In the genomic region with DNA sequence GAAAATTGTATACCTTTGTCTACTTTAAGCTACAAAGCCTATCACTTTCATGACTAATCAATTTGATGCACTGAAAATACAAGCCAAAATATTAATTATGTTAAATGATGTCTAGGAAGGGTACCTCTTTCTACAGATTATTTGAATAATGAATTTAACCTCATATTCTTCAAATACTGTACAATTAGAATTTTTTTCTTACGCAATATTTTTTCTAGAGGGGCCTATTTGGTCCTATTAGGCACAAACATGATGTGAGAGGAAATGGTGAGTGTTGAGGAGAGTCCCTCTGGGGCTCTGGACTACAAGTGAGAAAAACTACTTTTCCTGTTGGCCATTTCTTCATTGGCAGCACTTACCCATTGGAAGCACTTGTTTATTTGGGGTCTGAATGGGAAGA, we compare ENCODE assay signal across 11 cellular contexts. TPM values are rescaled to one million over a fixed set of nuclear protein-coding genes. Genes with fewer than 3 reads are reported as not detected.
"Had no signal": no experiment of that assay in that cellular context is flagged by ENCODE, and none has a peak within 500 bp of the region (broad histone marks: within the 10 kb centered on the region; RNA-seq: fewer than 3 reads in every experiment).

No MANE protein-coding gene starts in this region.

- H3K4me2 ChIP-seq: GM23338 had no signal

- DNase-seq: GM23248, GOT3, H7, H9, HCEC 1CT, HFFc6 had no signal

- H3K36me3 ChIP-seq: HAP-1 had no signal

- H3K4me1 ChIP-seq: HAP-1 had no signal

- H2AFZ ChIP-seq: GM23248, GM23338 had no signal

- H3K27ac ChIP-seq: GM23248 had no signal

- H3K4me3 ChIP-seq: GM23248, GM23338, HAP-1 had no signal

- H3K9ac ChIP-seq: GM23248 had no signal

- H3K9me3 ChIP-seq: HAP-1 had no signal

- ATAC-seq: GM23338, HCT116 had no signal

- FAIRE-seq: H1, H54 had no signal

RNA-seq across cellular contexts. Expression of a gene that starts 5.4 kb away (rescaled TPM):
- total RNA-seq: GM23248, H7, HFFc6 had no signal
- polyA plus RNA-seq: GM23248 had no signal
